Comparison of ENCODE assay signal across 1 cellular context in genomic region chr17:7311110-7311698, GRCh38.
TF ChIP-seq lines count a peak whose summit lies in the region.

No MANE protein-coding gene starts in this region.

TF ChIP-seq in HCT116, 20 proteins besides CTCF, POLR2A, EP300 and RAD21:
- TF ChIP-seq SP1 (IDR thresholded peaks at IDR 0.05; ENCODE audit: low read depth) (no peak), TCF7L2 (IDR thresholded peaks at IDR 0.05; ENCODE audit: borderline replicate concordance, extremely low read depth, insufficient read depth, insufficient read length) (no peak), POLR2AphosphoS5 (IDR thresholded peaks at IDR 0.05; ENCODE audit: low read depth, low read length) (no peak), ATF3 (IDR thresholded peaks at IDR 0.05) (no peak), SRF (IDR thresholded peaks at IDR 0.05; ENCODE audit: low read depth) (no peak), ELF1 (IDR thresholded peaks at IDR 0.05; ENCODE audit: borderline replicate concordance, low read depth) (no peak), FOSL1 (IDR thresholded peaks at IDR 0.05; ENCODE audit: low read depth) (no peak), ZNF274 (IDR thresholded peaks at IDR 0.05; ENCODE audit: low read depth, low read length) (no peak), CEBPB (IDR thresholded peaks at IDR 0.05; ENCODE audit: low read depth) (no peak), EZH2phosphoT487 (IDR thresholded peaks at IDR 0.05; ENCODE audit: borderline replicate concordance) (no peak), REST (IDR thresholded peaks at IDR 0.05; ENCODE audit: low read depth) (no peak), YY1 (IDR thresholded peaks at IDR 0.05; ENCODE audit: extremely low read depth, insufficient replicate concordance, low read depth, low read length) (no peak), CBX3 (IDR thresholded peaks at IDR 0.05; ENCODE audit: low read depth) (no peak), EGR1 (IDR thresholded peaks at IDR 0.05; ENCODE audit: low read depth) (no peak), JUND (IDR thresholded peaks at IDR 0.05) (no peak), MAX (IDR thresholded peaks at IDR 0.05) (no peak), ZFX (IDR thresholded peaks at IDR 0.05) (no peak), SIN3A (IDR thresholded peaks at IDR 0.05; ENCODE audit: low read depth) (no peak)
